8 cellular contexts compared by ENCODE assay signal in genomic region chr4:170025523-170026252, GRCh38. TPM values are rescaled to one million over a fixed set of nuclear protein-coding genes. Genes with fewer than 3 reads are reported as not detected.
A peak's percentile ranks its signal among the peaks of the same experiment; 100 is the strongest.
DNase-seq lines count a peak whose midpoint lies in the region; TF ChIP-seq lines count a peak whose summit lies in the region.

No MANE protein-coding gene starts in this region.

- peaks cover 15% of the 10 kb centered on the region for H3K27me3 Mint-ChIP-seq in activated naive CD4-positive, alpha-beta T cell treated with anti-CD3 and anti-CD28 coated beads for 36 hours (ENCODE audit: low read depth)
- peaks cover 31% of the 10 kb centered on the region for H3K27me3 Mint-ChIP-seq in brain

- CTCF ChIA-PET in activated naive CD4-positive, alpha-beta T cell treated with anti-CD3 and anti-CD28 coated beads for 36 hours (lab: Charles Lee): interaction anchor here (0.6 to 1.6 kb wide), 2 partner anchors 215 to 315 kb away, joined by 3 to 9 read pairs; no protein-coding TSS in a partner anchor

- peak overlapping the region; percentile 73 for H3K4me3 Mint-ChIP-seq in activated naive CD4-positive, alpha-beta T cell treated with anti-CD3 and anti-CD28 coated beads for 36 hours
- H3K4me3 Mint-ChIP-seq in brain: peak overlapping the region; percentile 88 to 94 (median 92)

- DNase-seq in activated naive CD4-positive, alpha-beta T cell treated with anti-CD3 and anti-CD28 coated beads for 36 hours: peak; percentile 18
- no peak for DNase-seq in activated naive CD4-positive, alpha-beta T cell treated with Interleukin-2 at 50 U/mL for 16 hours
- DNase-seq in kidney tubule cell (ENCODE audit: low spot score): peak; percentile 39
- peak; percentile 35 for DNase-seq in stimulated activated CD4-positive, alpha-beta T cell treated with anti-CD3 and anti-CD28 coated beads, Interleukin-15, amount 100 ng/mL, for 24 hours
- DNase-seq in central memory CD4-positive, alpha-beta T cell: no peak
- no peak for DNase-seq in germinal center (ENCODE audit: low spot score)
- no peak for DNase-seq in globus pallidus (ENCODE audit: low spot score)

- H3K4me1 Mint-ChIP-seq in activated naive CD4-positive, alpha-beta T cell treated with anti-CD3 and anti-CD28 coated beads for 36 hours (ENCODE audit: low read depth): peaks cover 7% of the 10 kb centered on the region
- H3K4me1 Mint-ChIP-seq in brain: peaks cover 23% of the 10 kb centered on the region

- H3K27ac Mint-ChIP-seq in activated naive CD4-positive, alpha-beta T cell treated with anti-CD3 and anti-CD28 coated beads for 36 hours: no peak overlapping the region
- H3K27ac Mint-ChIP-seq in brain: peak overlapping the region; percentile 68 to 83 (median 76)

- peaks cover 2% of the 10 kb centered on the region for H3K36me3 Mint-ChIP-seq in activated naive CD4-positive, alpha-beta T cell treated with anti-CD3 and anti-CD28 coated beads for 36 hours (ENCODE audit: low read depth)
- peaks cover 4% of the 10 kb centered on the region for H3K36me3 Mint-ChIP-seq in brain

- no peaks in the 10 kb centered on the region for H3K9me3 Mint-ChIP-seq in activated naive CD4-positive, alpha-beta T cell treated with anti-CD3 and anti-CD28 coated beads for 36 hours
- peaks cover 3 to 6% (median 3%) of the 10 kb centered on the region in 5 experiments for H3K9me3 Mint-ChIP-seq in brain

- TF ChIP-seq CTCF in brain (conservative IDR thresholded peaks at IDR 0.05): no peak

- intact Hi-C loops in activated naive CD4-positive, alpha-beta T cell treated with anti-CD3 and anti-CD28 coated beads for 36 hours (cut with micrococcal nuclease): loop anchor here (1.0 to 10.0 kb wide), 4 partner anchors 213 to 1541 kb away; partner anchors contain the start of genes DDX60L and NEK1

RNA-seq across cellular contexts. Expression of gene MFAP3L, which starts 0.5 kb away (rescaled TPM):
- total RNA-seq in activated naive CD4-positive, alpha-beta T cell treated with anti-CD3 and anti-CD28 coated beads for 36 hours: under 1 TPM; 0.72 to 0.74 TPM
- polyA plus RNA-seq in brain (ENCODE audit: insufficient read depth, low read depth, low replicate concordance): 4.3 TPM

Comparison
In these comparisons a context has a peak if more than half of its experiments do, and no peak if none do; other contexts are left out.
1. DNase-seq: peak in activated naive CD4-positive, alpha-beta T cell treated with anti-CD3 and anti-CD28 coated beads for 36 hours (single experiment), kidney tubule cell (single experiment) and stimulated activated CD4-positive, alpha-beta T cell treated with anti-CD3 and anti-CD28 coated beads, Interleukin-15, amount 100 ng/mL, for 24 hours (single experiment); none in activated naive CD4-positive, alpha-beta T cell treated with Interleukin-2 at 50 U/mL for 16 hours (single experiment), central memory CD4-positive, alpha-beta T cell (single experiment), germinal center (single experiment) and globus pallidus (single experiment).